ENCODE assay signal across 1 cellular context in genomic region chr12:106774808-106775524, GRCh38.
TF ChIP-seq lines count a peak whose summit lies in the region.

No MANE protein-coding gene starts in this region.

TF ChIP-seq in GM23338, 12 proteins besides CTCF, POLR2A, EP300 and RAD21 (continued from another document):
- no peak for TF ChIP-seq ZNF462 (CRISPR knock-in tag; IDR thresholded peaks at IDR 0.05)
- TF ChIP-seq EZH2 (IDR thresholded peaks at IDR 0.05; ENCODE audit: low read depth, unreplicated experiment): no peak
